8 cellular contexts compared by ENCODE assay signal in genomic region chr4:183659919-183660318, GRCh38. TPM values are rescaled to one million over a fixed set of nuclear protein-coding genes. Genes with fewer than 3 reads are reported as not detected.
DNase-seq lines count a peak whose midpoint lies in the region; ATAC-seq and TF ChIP-seq lines count a peak whose summit lies in the region.

No MANE protein-coding gene starts in this region.

- H3K4me1 ChIP-seq in gastroesophageal sphincter (peaks cover 4 to 51% (median 8%) of the 10 kb centered on the region in 3 donors), skeletal muscle tissue (ENCODE audit: control insufficient read depth in 3 of 3, insufficient read depth in 3 of 3, low read length in 3 of 3) (peaks cover 8 to 11% (median 11%) of the 10 kb centered on the region in 3 donors)

- no peaks in the 10 kb centered on the region for H3K9me3 ChIP-seq in gastroesophageal sphincter
- H3K9me3 ChIP-seq in skeletal muscle tissue (ENCODE audit: control insufficient read depth in 3 of 3, low read length in 3 of 3), result no peaks in the 10 kb centered on the region

- H3K27ac ChIP-seq in gastroesophageal sphincter (peak overlapping the region; percentile 72 to 94 (median 92)), skeletal muscle tissue (ENCODE audit: low read depth, low read length) (peak overlapping the region; percentile 91)

- peak; percentile 10 for DNase-seq in NCI-H82 (lab: John Stamatoyannopoulos, UW)
- DNase-seq in NCI-H82 treated with DMSO at 0.1 percent for 48 hours (lab: John Stamatoyannopoulos, UW; ENCODE audit: unreplicated experiment), result no peak
- DNase-seq in SW480 (ENCODE audit: low spot score), result peak; percentile 39
- no peak for DNase-seq in GF-D8 (lab: John Stamatoyannopoulos, UW)
- DNase-seq in ureter (ENCODE audit: low spot score), result no peak

- H3K36me3 ChIP-seq in gastroesophageal sphincter (peaks cover 0 to 26% of the 10 kb centered on the region in 2 donors), skeletal muscle tissue (ENCODE audit: control insufficient read depth in 3 of 3, insufficient read depth in 3 of 3, low read length in 3 of 3) (peaks cover 0 to 6% (median 3%) of the 10 kb centered on the region in 3 donors)

- no peak for TF ChIP-seq EP300 in gastroesophageal sphincter (IDR thresholded peaks at IDR 0.05)

- no peak for TF ChIP-seq POLR2A in gastroesophageal sphincter (IDR thresholded peaks at IDR 0.05)

- peak overlapping the region; percentile 75 to 97 (median 83) for H3K9ac ChIP-seq in skeletal muscle tissue (ENCODE audit: low read depth in 1 of 3, low read length in 3 of 3)

- peak overlapping the region; percentile 87 to 96 for H3K4me3 ChIP-seq in gastroesophageal sphincter
- H3K4me3 ChIP-seq in skeletal muscle tissue (ENCODE audit: low read length in 3 of 3), result peak overlapping the region; percentile 71 to 97 (median 82)

- no peak for TF ChIP-seq CTCF in gastroesophageal sphincter (IDR thresholded peaks at IDR 0.05)

- H3K27me3 ChIP-seq in gastroesophageal sphincter, result no peaks in the 10 kb centered on the region
- H3K27me3 ChIP-seq in skeletal muscle tissue (ENCODE audit: control insufficient read depth in 3 of 3, insufficient read depth in 3 of 3, low read length in 3 of 3), result no peaks in the 10 kb centered on the region

- 5 to 6% methylated on average over 7 to 10 of the region's 10 CpGs for WGBS in gastroesophageal sphincter (ENCODE audit: low coverage in 1 of 2), 2 donors

- ATAC-seq in gastroesophageal sphincter (no peak), GM21423 (IDR thresholded peaks at IDR 0.05; ENCODE audit: unreplicated experiment) (no peak)

RNA-seq across cellular contexts. Expression of gene TRAPPC11, which starts 0.8 kb away (rescaled TPM):
- total RNA-seq in gastroesophageal sphincter (10 to 100 TPM; 42.1 to 57.5 (median 54.7) TPM), skeletal muscle tissue (41.8 TPM), ureter (49.4 TPM)

RNA-seq across cellular contexts. Expression of gene RWDD4, which starts 0.9 kb away (rescaled TPM):
- 10 to 100 TPM; 29.6 to 43.0 (median 32.8) TPM for total RNA-seq in gastroesophageal sphincter
- total RNA-seq in skeletal muscle tissue, result 13.6 TPM
- 17.3 TPM for total RNA-seq in ureter

Comparison
In these comparisons a context has a peak if more than half of its experiments do, and no peak if none do; other contexts are left out.
1. DNase-seq: peak in NCI-H82 (single experiment) and SW480 (single experiment); none in NCI-H82 treated with DMSO at 0.1 percent for 48 hours (single experiment), GF-D8 (single experiment) and ureter (single experiment).